ENCODE assay signal across 7 cellular contexts in genomic region chr6:81750660-81751387, GRCh38. TPM values are rescaled to one million over a fixed set of nuclear protein-coding genes. Genes with fewer than 3 reads are reported as not detected.
DNase-seq lines count a peak whose midpoint lies in the region; ATAC-seq and TF ChIP-seq lines count a peak whose summit lies in the region.

No MANE protein-coding gene starts in this region.

- H3K9me3 ChIP-seq in skeletal muscle satellite cell (replicated peaks; ENCODE audit: low read length), result no peaks in the 10 kb centered on the region

- CTCF ChIA-PET in HEK293T (lab: Yijun Ruan, JAX) (interaction anchor here (0.6 kb wide), 1 partner anchor 30 kb away, joined by 3 read pairs; no protein-coding TSS in a partner anchor), T-cell (lab: Charles Lee) (no interaction called here)

- peak overlapping the region; percentile 95 for H3K4me3 ChIP-seq in skeletal muscle satellite cell (ENCODE audit: low read length)

- peaks cover 16% of the 10 kb centered on the region for H3K36me3 Mint-ChIP-seq in T-cell

- H3K36me3 ChIP-seq in skeletal muscle satellite cell (ENCODE audit: insufficient read depth, low read length), result peaks cover 23% of the 10 kb centered on the region

- ATAC-seq in T-cell (replicated peaks in 1 of 4), result no peak
- peak; percentile 18 for ATAC-seq in foreskin keratinocyte
- no peak for ATAC-seq in GM18867 (IDR thresholded peaks at IDR 0.05; ENCODE audit: unreplicated experiment)

- peak overlapping the region; percentile 92 to 97 (median 93) for H3K4me3 Mint-ChIP-seq in T-cell

- peaks cover 0 to 6% of the 10 kb centered on the region in 2 donors for H3K27me3 Mint-ChIP-seq in T-cell

- peaks cover 4% of the 10 kb centered on the region for H3K4me1 ChIP-seq in foreskin keratinocyte
- peaks cover 19% of the 10 kb centered on the region for H3K4me1 ChIP-seq in skeletal muscle satellite cell (ENCODE audit: control insufficient read depth, insufficient read depth, low read length)

- H3K9me3 Mint-ChIP-seq in T-cell, result no peaks in the 10 kb centered on the region

- H3K9ac ChIP-seq in skeletal muscle satellite cell (ENCODE audit: low read depth, low read length), result peak overlapping the region; percentile 93

- POLR2A ChIA-PET in HEK293T (lab: Yijun Ruan, JAX), result interaction anchor here (0.8 kb wide), 1 partner anchor 176 kb away, joined by 3 read pairs; no protein-coding TSS in a partner anchor
- POLR2A ChIA-PET in T-cell (lab: Charles Lee), result no interaction called here

- peak overlapping the region in 1 of 2 donors; percentile 93 for H3K27ac Mint-ChIP-seq in T-cell

- H3K4me1 Mint-ChIP-seq in T-cell, result peaks cover 39 to 44% (median 42%) of the 10 kb centered on the region in 3 donors

- DNase-seq in HEK293T (ENCODE audit: extremely low spot score) (peak; percentile 24), T-cell (no peak), foreskin keratinocyte (peak in 1 of 2 donors; percentile 62), GM19240 (ENCODE audit: insufficient read length, low spot score) (no peak)
- DNase-seq in stimulated activated CD4-positive, alpha-beta T cell treated with anti-CD3 and anti-CD28 coated beads, Interleukin-15, amount 100 ng/mL, for 24 hours, result no peak

- H3K4me2 ChIP-seq in skeletal muscle satellite cell (ENCODE audit: low read length), result peak overlapping the region; percentile 88

- no peaks in the 10 kb centered on the region for H3K27me3 ChIP-seq in foreskin keratinocyte
- no peaks in the 10 kb centered on the region for H3K27me3 ChIP-seq in skeletal muscle satellite cell (ENCODE audit: control insufficient read depth, insufficient read depth, low read length)

- H3K27ac ChIP-seq in foreskin keratinocyte, result peak overlapping the region; percentile 8

- no peak for TF ChIP-seq CTCF in foreskin keratinocyte (conservative IDR thresholded peaks at IDR 0.05)

TF ChIP-seq in HEK293T, 16 proteins besides CTCF, POLR2A, EP300 and RAD21:
- no peak for TF ChIP-seq SP1 (IDR thresholded peaks at IDR 0.05)
- no peak for TF ChIP-seq ZNF384 (IDR thresholded peaks at IDR 0.05)
- no peak; the same call in 1 of the 2 replicates for TF ChIP-seq PKNOX1 (IDR thresholded peaks at IDR 0.05)
- TF ChIP-seq NFRKB (IDR thresholded peaks at IDR 0.05), result no peak
- TF ChIP-seq CTBP1 (IDR thresholded peaks at IDR 0.05; ENCODE audit: borderline replicate concordance), result no peak
- no peak for TF ChIP-seq ELF4 (IDR thresholded peaks at IDR 0.05)
- TF ChIP-seq FOXK2 (IDR thresholded peaks at IDR 0.05), result no peak
- TF ChIP-seq LEF1 (IDR thresholded peaks at IDR 0.05; ENCODE audit: borderline replicate concordance), result no peak
- no peak for TF ChIP-seq BHLHE40 (IDR thresholded peaks at IDR 0.05; ENCODE audit: borderline replicate concordance)

RNA-seq across cellular contexts. Expression of gene TENT5A, which starts 1.7 kb away (rescaled TPM):
- total RNA-seq in T-cell (10 to 100 TPM in 1 of 5 donors, 1 to 10 TPM in 4; 3.2 to 10.7 (median 4.8) TPM), foreskin keratinocyte (3.1 and 3.5 TPM in 2 replicates)
- polyA plus RNA-seq in foreskin keratinocyte, result 0.74 and 1.0 TPM in 2 replicates
- total RNA-seq in skeletal muscle satellite cell (2012; rRNA removed), result 19.9 and 30.9 TPM in 2 replicates
